ENCODE assay signal across 32 cellular contexts in genomic region chr1:40823345-40823744, GRCh38. TPM values are rescaled to one million over a fixed set of nuclear protein-coding genes. Genes with fewer than 3 reads are reported as not detected.
DNase-seq lines count a peak whose midpoint lies in the region; ATAC-seq, FAIRE-seq and TF ChIP-seq lines count a peak whose summit lies in the region.
"Had no signal": no experiment of that assay in that cellular context is flagged by ENCODE, and none has a peak within 500 bp of the region (broad histone marks: within the 10 kb centered on the region; RNA-seq: fewer than 3 reads in every experiment).

No MANE protein-coding gene starts in this region.

- CTCF ChIA-PET in K562 (lab: Yijun Ruan, JAX; ENCODE audit: low intra/inter-chr PET ratio) = no interaction called here

- POLR2A ChIA-PET in activated naive CD8-positive, alpha-beta T cell treated with anti-CD3 and anti-CD28 coated beads, Interleukin-2, amount 10 ng/mL, durations not matched to agents 7 days and 5 days (lab: Charles Lee) = no interaction called here
- POLR2A ChIA-PET in K562 (lab: Yijun Ruan, JAX) = interaction anchor here (0.5 kb wide), 1 partner anchor 52 kb away, joined by 3 read pairs; no protein-coding TSS in a partner anchor
- POLR2A ChIA-PET in naive thymus-derived CD8-positive, alpha-beta T cell (lab: Charles Lee) = interaction anchor here (0.9 kb wide), 1 partner anchor 52 kb away, joined by 5 read pairs; no protein-coding TSS in a partner anchor

- DNase-seq in activated naive CD8-positive, alpha-beta T cell treated with anti-CD3 and anti-CD28 coated beads, Interleukin-2, amount 10 ng/mL, durations not matched to agents 7 days and 5 days = no peak
- no peak for DNase-seq in activated naive CD8-positive, alpha-beta T cell treated with anti-CD3 and anti-CD28 coated beads, Interleukin-2, amount 50 U/mL, for 24 hours
- DNase-seq in K562 (ENCODE audit: extremely low read depth in 1 of 4, low spot score in 3 of 4) (no peak), type B pancreatic cell (ENCODE audit: extremely low spot score, unreplicated experiment) (no peak), SW 1271 (lab: John Stamatoyannopoulos, UW) (no peak)
- no peak for DNase-seq in naive thymus-derived CD8-positive, alpha-beta T cell
- DNase-seq: AML-193; DMS53; EL; GF-D8; GM23248; HCEC 1CT; Karpas-422; MV-4-11; NCI-H1105 treated with DMSO at 0.1 percent for 48 hours; NCI-H2029 treated with DMSO at 0.1 percent for 48 hours; NCI-H345; NCI-H524; NCI-H774; NK-92 treated with Interleukin-12 subunit alpha and Interleukin-12 subunit beta, amount 100 ng/mL, for 24 hours; SIG-M5; SK-N-SH had no signal

- in situ Hi-C loops in K562 (cut with MboI) = no loop called here

- 0 out of 2 replicates have a peak, but pooled peaks cover 4% of the 10 kb centered on the region for H4K20me1 ChIP-seq in K562 (replicated peaks; ENCODE audit: control insufficient read depth, insufficient read depth, low read length)

- peaks cover 12% of the 10 kb centered on the region; the same call in 2 of the 3 replicates for H3K36me3 ChIP-seq in K562 (ENCODE audit: control insufficient read depth, insufficient read depth, low read length)

- TF ChIP-seq CTCF in K562 (IDR thresholded peaks at IDR 0.05 in 2 of 3, conservative IDR thresholded peaks at IDR 0.05 in 1 of 3; ENCODE audit: insufficient read depth in 2 of 3, low read depth in 1 of 3, low read length in 3 of 3) = no peak
- TF ChIP-seq CTCF in nephron (IDR thresholded peaks at IDR 0.05; ENCODE audit: unreplicated experiment in 3 of 3) = no peak
- TF ChIP-seq CTCF in type B pancreatic cell (conservative IDR thresholded peaks at IDR 0.05) = no peak

- H3K36me3 Mint-ChIP-seq in activated naive CD8-positive, alpha-beta T cell treated with anti-CD3 and anti-CD28 coated beads, Interleukin-2, amount 10 ng/mL, durations not matched to agents 7 days and 5 days = no peaks in the 10 kb centered on the region
- H3K36me3 Mint-ChIP-seq in activated naive CD8-positive, alpha-beta T cell treated with anti-CD3 and anti-CD28 coated beads, Interleukin-2, amount 50 U/mL, for 24 hours (ENCODE audit: low read depth) = no peaks in the 10 kb centered on the region
- no peaks in the 10 kb centered on the region for H3K36me3 Mint-ChIP-seq in nephron (ENCODE audit: low read depth)
- H3K36me3 Mint-ChIP-seq in type B pancreatic cell = no peaks in the 10 kb centered on the region
- H3K36me3 Mint-ChIP-seq in naive thymus-derived CD8-positive, alpha-beta T cell = no peaks in the 10 kb centered on the region
- H3K36me3 Mint-ChIP-seq: CD14-positive monocyte had no signal

- no peak overlapping the region for H3K4me2 ChIP-seq in K562 (ENCODE audit: insufficient read depth, low read length)
- H3K4me2 ChIP-seq: SK-N-SH had no signal

- intact Hi-C loops in K562 (cut with micrococcal nuclease) = no loop called here

- peak overlapping the region; percentile 68 for H3K27ac Mint-ChIP-seq in activated naive CD8-positive, alpha-beta T cell treated with anti-CD3 and anti-CD28 coated beads, Interleukin-2, amount 10 ng/mL, durations not matched to agents 7 days and 5 days
- no peak overlapping the region for H3K27ac Mint-ChIP-seq in activated naive CD8-positive, alpha-beta T cell treated with anti-CD3 and anti-CD28 coated beads, Interleukin-2, amount 50 U/mL, for 24 hours
- H3K27ac Mint-ChIP-seq in nephron (peak overlapping the region in 2 of 3 experiments; percentile 24 to 39), type B pancreatic cell (peak overlapping the region; percentile 65)
- no peak overlapping the region for H3K27ac Mint-ChIP-seq in naive thymus-derived CD8-positive, alpha-beta T cell
- H3K27ac Mint-ChIP-seq: CD14-positive monocyte had no signal

- BruUV-seq in K562 (replicated peaks; lab: Mats Ljungman, UMichigan) = no TSS peak

- peaks cover 2% of the 10 kb centered on the region for H3K27me3 Mint-ChIP-seq in activated naive CD8-positive, alpha-beta T cell treated with anti-CD3 and anti-CD28 coated beads, Interleukin-2, amount 10 ng/mL, durations not matched to agents 7 days and 5 days
- no peaks in the 10 kb centered on the region for H3K27me3 Mint-ChIP-seq in activated naive CD8-positive, alpha-beta T cell treated with anti-CD3 and anti-CD28 coated beads, Interleukin-2, amount 50 U/mL, for 24 hours
- H3K27me3 Mint-ChIP-seq in nephron (ENCODE audit: low read depth) (peaks cover 10% of the 10 kb centered on the region), type B pancreatic cell (peaks cover 9% of the 10 kb centered on the region)
- H3K27me3 Mint-ChIP-seq in naive thymus-derived CD8-positive, alpha-beta T cell = no peaks in the 10 kb centered on the region
- H3K27me3 Mint-ChIP-seq: IgD-negative memory B cell had no signal

- no peak for ATAC-seq in activated naive CD8-positive, alpha-beta T cell treated with anti-CD3 and anti-CD28 coated beads, Interleukin-2, amount 10 ng/mL, durations not matched to agents 7 days and 5 days (ENCODE audit: low read depth)
- ATAC-seq in activated naive CD8-positive, alpha-beta T cell treated with anti-CD3 and anti-CD28 coated beads, Interleukin-2, amount 50 U/mL, for 24 hours = no peak
- ATAC-seq in K562 = no peak
- no peak for ATAC-seq in HG03342 (IDR thresholded peaks at IDR 0.05; ENCODE audit: unreplicated experiment)
- no peak for ATAC-seq in naive thymus-derived CD8-positive, alpha-beta T cell

- no peaks in the 10 kb centered on the region for H3K27me3 ChIP-seq in K562 (ENCODE audit: control insufficient read depth in 2 of 2, insufficient read depth in 2 of 2, low read length in 2 of 2)

- no peak overlapping the region for H2AFZ ChIP-seq in K562 (ENCODE audit: low read depth, low read length)
- H2AFZ ChIP-seq: GM23248 had no signal

- no peak overlapping the region for H3K9ac ChIP-seq in K562 (ENCODE audit: insufficient read depth in 1 of 2, low read depth in 2 of 2, low read length in 2 of 2)
- H3K9ac ChIP-seq: GM23248, SK-N-SH had no signal

- WGBS in K562 (ENCODE audit: insufficient coverage, low coverage, missing lambda C conversion rate) = 48% methylated on average over 4 of the region's 4 CpGs

- H3K4me1 Mint-ChIP-seq in activated naive CD8-positive, alpha-beta T cell treated with anti-CD3 and anti-CD28 coated beads, Interleukin-2, amount 10 ng/mL, durations not matched to agents 7 days and 5 days = peaks cover 26% of the 10 kb centered on the region
- H3K4me1 Mint-ChIP-seq in activated naive CD8-positive, alpha-beta T cell treated with anti-CD3 and anti-CD28 coated beads, Interleukin-2, amount 50 U/mL, for 24 hours = peaks cover 20% of the 10 kb centered on the region
- H3K4me1 Mint-ChIP-seq in nephron = peaks cover 15% of the 10 kb centered on the region
- H3K4me1 Mint-ChIP-seq in type B pancreatic cell (ENCODE audit: unreplicated experiment) = peaks cover 19% of the 10 kb centered on the region
- H3K4me1 Mint-ChIP-seq in naive thymus-derived CD8-positive, alpha-beta T cell = peaks cover 19 to 48% (median 30%) of the 10 kb centered on the region in 4 donors

- TF ChIP-seq POLR2A in K562 (conservative IDR thresholded peaks at IDR 0.05) = no peak

- H3K9me3 Mint-ChIP-seq in activated naive CD8-positive, alpha-beta T cell treated with anti-CD3 and anti-CD28 coated beads, Interleukin-2, amount 10 ng/mL, durations not matched to agents 7 days and 5 days = no peaks in the 10 kb centered on the region
- H3K9me3 Mint-ChIP-seq in activated naive CD8-positive, alpha-beta T cell treated with anti-CD3 and anti-CD28 coated beads, Interleukin-2, amount 50 U/mL, for 24 hours = no peaks in the 10 kb centered on the region
- H3K9me3 Mint-ChIP-seq in nephron = no peaks in the 10 kb centered on the region
- H3K9me3 Mint-ChIP-seq in type B pancreatic cell = no peaks in the 10 kb centered on the region
- H3K9me3 Mint-ChIP-seq in naive thymus-derived CD8-positive, alpha-beta T cell = no peaks in the 10 kb centered on the region
- H3K9me3 Mint-ChIP-seq: IgD-negative memory B cell had no signal

- no peak overlapping the region for H3K4me3 Mint-ChIP-seq in activated naive CD8-positive, alpha-beta T cell treated with anti-CD3 and anti-CD28 coated beads, Interleukin-2, amount 10 ng/mL, durations not matched to agents 7 days and 5 days
- H3K4me3 Mint-ChIP-seq in activated naive CD8-positive, alpha-beta T cell treated with anti-CD3 and anti-CD28 coated beads, Interleukin-2, amount 50 U/mL, for 24 hours = no peak overlapping the region
- H3K4me3 Mint-ChIP-seq in nephron = no peak overlapping the region
- H3K4me3 Mint-ChIP-seq in type B pancreatic cell = no peak overlapping the region
- no peak overlapping the region for H3K4me3 Mint-ChIP-seq in naive thymus-derived CD8-positive, alpha-beta T cell
- H3K4me3 Mint-ChIP-seq: CD14-positive monocyte, IgD-negative memory B cell had no signal

- no peak for FAIRE-seq in K562 (lab: Jason Lieb, UNC)
- FAIRE-seq: D721Med, HTR-8/SVneo had no signal

- no peak for TF ChIP-seq EP300 in K562 (IDR thresholded peaks at IDR 0.05; ENCODE audit: low read length)

- no peak overlapping the region for H3K4me3 ChIP-seq in K562
- H3K4me3 ChIP-seq: GM23248 had no signal

- peaks cover 14% of the 10 kb centered on the region for H3K9me1 ChIP-seq in K562 (ENCODE audit: control insufficient read depth, insufficient read depth, low read length)

- H3K27ac ChIP-seq in K562 (ENCODE audit: extremely low read depth, low read depth, low read length) = no peak overlapping the region
- H3K27ac ChIP-seq: GM23248, RWPE1 had no signal

- peaks cover 25 to 64% of the 10 kb centered on the region in 2 experiments for H3K4me1 ChIP-seq in K562 (replicated peaks in 1 of 2; ENCODE audit: control insufficient read depth in 2 of 2, insufficient read depth in 2 of 2, low read length in 2 of 2)

- TF ChIP-seq RAD21 in K562 (CRISPR knock-in tag; conservative IDR thresholded peaks at IDR 0.05 in 1 of 2, IDR thresholded peaks at IDR 0.05 in 1 of 2) = no peak

- H3K9me3 ChIP-seq in K562 (replicated peaks; ENCODE audit: control insufficient read depth, insufficient read depth, low read depth, low read length) = no peaks in the 10 kb centered on the region
- H3K9me3 ChIP-seq: SK-N-SH had no signal

- H3K79me2 ChIP-seq in K562 (ENCODE audit: control insufficient read depth, insufficient read depth, low read length) = no peaks in the 10 kb centered on the region

RNA-seq across cellular contexts. Expression of gene CITED4, which starts 38.8 kb away (rescaled TPM):
- total RNA-seq in activated naive CD8-positive, alpha-beta T cell treated with anti-CD3 and anti-CD28 coated beads, Interleukin-2, amount 10 ng/mL, durations not matched to agents 7 days and 5 days = 10 to 100 TPM; 13.1 to 15.0 TPM
- total RNA-seq in K562 (2011; cell fraction: chromatin; rRNA removed; ENCODE audit: low replicate concordance) = 0.37 TPM in 1 of 2 replicates, not detected in the other
- 0.92 and 1.0 TPM in 2 replicates for total RNA-seq in K562 (2011; cell fraction: nucleolus; rRNA removed)
- 0.51 TPM in 1 of 2 replicates, not detected in the other for total RNA-seq in K562 (2011; cell fraction: nucleoplasm; rRNA removed)
- total RNA-seq in K562 (2014; rRNA removed) (0.36 and 0.69 TPM in 2 replicates), K562 (2014; rRNA removed; fragmentation: Illumina TruSeq; extraction: Trizol) (0.11 TPM in 1 of 2 replicates, not detected in the other), K562 (2015; rRNA removed; fragmentation: Illumina TruSeq; extraction: Trizol) (0.11 TPM in 1 of 2 replicates, not detected in the other), K562 (2021) (0.89 and 1.2 TPM in 2 replicates), type B pancreatic cell (ENCODE audit: low replicate concordance) (101 and 207 TPM in 2 replicates)
- polyA plus RNA-seq in K562 (2011; rRNA removed) (0.07 and 0.17 TPM in 2 replicates), K562 (2014; fragmentation: Illumina TruSeq; extraction: Trizol) (0.12 TPM in 1 of 2 replicates, not detected in the other), K562 (2014; fragmentation: Nextera tagmentation; extraction: Ambion mirVana) (not detected), K562 (2014; rRNA removed) (0.23 and 0.48 TPM in 2 replicates)
- 0.04 and 1.2 TPM in 2 replicates for polyA plus RNA-seq in K562 (2011; cell fraction: cytosol; rRNA removed)
- 0.08 and 0.85 TPM in 2 replicates for polyA plus RNA-seq in K562 (2011; cell fraction: nucleus; rRNA removed)
- 0.51 and 1.2 TPM in 2 replicates for polyA plus RNA-seq in K562 (2012)
- not detected in 2 replicates for polyA minus RNA-seq in K562 (2011; rRNA and poly(A)+ RNA removed)
- polyA minus RNA-seq in K562 (2011; cell fraction: cytosol; rRNA and poly(A)+ RNA removed) = not detected in 2 replicates
- polyA minus RNA-seq in K562 (2011; cell fraction: nucleus; rRNA and poly(A)+ RNA removed) = 0.44 and 0.54 TPM in 2 replicates
- 10 to 100 TPM; 24.3 to 24.5 TPM for total RNA-seq in naive thymus-derived CD8-positive, alpha-beta T cell
- 10 to 100 TPM; 24.5 to 45.4 (median 27.4) TPM for polyA plus RNA-seq in naive thymus-derived CD8-positive, alpha-beta T cell
- total RNA-seq: GM23248 had no signal
- polyA plus RNA-seq: GM23248 had no signal

RNA-seq across cellular contexts. Expression of gene KCNQ4, which starts 39.8 kb away (rescaled TPM):
- 1 to 10 TPM; 1.2 to 1.5 TPM for total RNA-seq in activated naive CD8-positive, alpha-beta T cell treated with anti-CD3 and anti-CD28 coated beads, Interleukin-2, amount 10 ng/mL, durations not matched to agents 7 days and 5 days
- total RNA-seq in K562 (2011; cell fraction: chromatin; rRNA removed; ENCODE audit: low replicate concordance) = 4.1 and 12.8 TPM in 2 replicates
- 7.4 and 7.5 TPM in 2 replicates for total RNA-seq in K562 (2011; cell fraction: nucleolus; rRNA removed)
- 4.4 and 4.6 TPM in 2 replicates for total RNA-seq in K562 (2011; cell fraction: nucleoplasm; rRNA removed)
- total RNA-seq in K562 (2014; rRNA removed) = 1.6 and 1.8 TPM in 2 replicates
- 0.64 and 0.76 TPM in 2 replicates for total RNA-seq in K562 (2014; rRNA removed; fragmentation: Illumina TruSeq; extraction: Trizol)
- total RNA-seq in K562 (2015; rRNA removed; fragmentation: Illumina TruSeq; extraction: Trizol) = 0.72 and 0.79 TPM in 2 replicates
- total RNA-seq in K562 (2021) = 3.8 and 4.1 TPM in 2 replicates
- 0.79 and 1.7 TPM in 2 replicates for polyA plus RNA-seq in K562 (2011; rRNA removed)
- polyA plus RNA-seq in K562 (2011; cell fraction: cytosol; rRNA removed) = 1.1 and 1.3 TPM in 2 replicates
- 6.3 and 9.8 TPM in 2 replicates for polyA plus RNA-seq in K562 (2011; cell fraction: nucleus; rRNA removed)
- polyA plus RNA-seq in K562 (2012) = 2.5 and 4.6 TPM in 2 replicates
- 3.5 and 3.8 TPM in 2 replicates for polyA plus RNA-seq in K562 (2014; fragmentation: Illumina TruSeq; extraction: Trizol)
- polyA plus RNA-seq in K562 (2014; fragmentation: Nextera tagmentation; extraction: Ambion mirVana) = under 1 TPM; 0.07 to 0.27 TPM
- polyA plus RNA-seq in K562 (2014; rRNA removed) = 3.4 and 3.7 TPM in 2 replicates
- polyA minus RNA-seq in K562 (2011; rRNA and poly(A)+ RNA removed) = 0.42 and 0.49 TPM in 2 replicates
- 1.0 TPM in 2 replicates for polyA minus RNA-seq in K562 (2011; cell fraction: cytosol; rRNA and poly(A)+ RNA removed)
- polyA minus RNA-seq in K562 (2011; cell fraction: nucleus; rRNA and poly(A)+ RNA removed) = 3.6 and 3.7 TPM in 2 replicates
- total RNA-seq in type B pancreatic cell (ENCODE audit: low replicate concordance) = 0.85 and 1.1 TPM in 2 replicates
- under 1 TPM; 0.18 to 0.25 TPM for total RNA-seq in naive thymus-derived CD8-positive, alpha-beta T cell
- under 1 TPM; 0.08 to 0.17 (median 0.08) TPM for polyA plus RNA-seq in naive thymus-derived CD8-positive, alpha-beta T cell
- total RNA-seq: A172, GM23248, M059J had no signal
- polyA plus RNA-seq: AG04450, CD14-positive monocyte, GM23248, IgD-negative memory B cell had no signal

Comparison
In these comparisons a context has a peak if more than half of its experiments do, and no peak if none do; other contexts are left out.
1. H3K27ac Mint-ChIP-seq: peak in activated naive CD8-positive, alpha-beta T cell treated with anti-CD3 and anti-CD28 coated beads, Interleukin-2, amount 10 ng/mL, durations not matched to agents 7 days and 5 days (single experiment), nephron (2 of 3) and type B pancreatic cell (single experiment); none in activated naive CD8-positive, alpha-beta T cell treated with anti-CD3 and anti-CD28 coated beads, Interleukin-2, amount 50 U/mL, for 24 hours (single experiment) and naive thymus-derived CD8-positive, alpha-beta T cell (0 of 10).
2. RNA of gene CITED4, which starts 38.8 kb away (total RNA-seq): 101 to 207 TPM in type B pancreatic cell, 24.3 to 24.5 TPM in naive thymus-derived CD8-positive, alpha-beta T cell and 13.1 to 15.0 TPM in activated naive CD8-positive, alpha-beta T cell treated with anti-CD3 and anti-CD28 coated beads, Interleukin-2, amount 10 ng/mL, durations not matched to agents 7 days and 5 days; 0.11 to 1.2 TPM in K562; every median in the first group is over 4 times any median in the second.